In the genomic region with DNA sequence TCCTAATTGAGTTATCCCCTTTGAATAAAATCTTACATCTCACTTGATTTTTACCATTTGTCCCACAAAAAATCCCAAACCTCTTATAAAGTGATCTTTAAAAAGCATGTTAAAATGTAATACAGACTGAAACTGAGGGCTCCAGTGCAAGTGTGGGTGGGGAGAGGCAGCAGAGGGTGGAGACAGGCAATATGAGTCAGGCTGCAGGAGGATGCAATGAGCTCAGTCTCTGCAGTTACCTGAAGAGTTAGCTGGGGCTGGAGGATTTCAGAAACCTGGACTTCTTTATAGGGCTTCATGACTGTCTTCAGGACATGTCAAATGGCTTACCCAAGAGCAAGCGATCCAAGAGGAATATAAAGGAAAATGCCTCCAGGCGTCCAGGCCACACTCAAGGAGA, we compare ENCODE assay signal across 11 cellular contexts. TPM values are rescaled to one million over a fixed set of nuclear protein-coding genes. Genes with fewer than 3 reads are reported as not detected.
A peak's percentile ranks its signal among the peaks of the same experiment; 100 is the strongest.
DNase-seq lines count a peak whose midpoint lies in the region; ATAC-seq, FAIRE-seq and TF ChIP-seq lines count a peak whose summit lies in the region.
"Had no signal": no experiment of that assay in that cellular context is flagged by ENCODE, and none has a peak within 500 bp of the region (broad histone marks: within the 10 kb centered on the region; RNA-seq: fewer than 3 reads in every experiment).

No MANE protein-coding gene starts in this region.

- POLR2A ChIA-PET in CD8-positive, alpha-beta T cell (lab: Charles Lee): interaction anchor here (0.9 kb wide), 1 partner anchor 16 kb away, joined by 3 read pairs; no protein-coding TSS in a partner anchor
- POLR2A ChIA-PET in RWPE1 (lab: Yijun Ruan, JAX; ENCODE audit: low non-redundant PET): no interaction called here

- peak overlapping the region; percentile 70 for H3K27ac Mint-ChIP-seq in CD8-positive, alpha-beta T cell

- no peaks in the 10 kb centered on the region for H3K36me3 Mint-ChIP-seq in CD8-positive, alpha-beta T cell

- ATAC-seq in CD8-positive, alpha-beta T cell: peak; percentile 81
- ATAC-seq in GM21737 (IDR thresholded peaks at IDR 0.05; ENCODE audit: unreplicated experiment): no peak

- FAIRE-seq in GM19239 (lab: Jason Lieb, UNC): no peak
- FAIRE-seq: H1, islet of Langerhans had no signal

- DNase-seq in CD8-positive, alpha-beta T cell: peak in 3 of 7 experiments; percentile 12 to 36 (median 14)
- DNase-seq in RWPE1 (ENCODE audit: low spot score) (peak; percentile 25), renal cortical epithelial cell (ENCODE audit: low read depth) (peak; percentile 20), hepatic stellate cell (ENCODE audit: low spot score) (no peak), GM19239 (ENCODE audit: insufficient read length, low spot score) (no peak), SW 1271 (lab: John Stamatoyannopoulos, UW) (no peak)
- peak; percentile 16 for DNase-seq in activated gamma-delta T cell treated with anti-CD3 and anti-CD28 coated beads, Interleukin-2, amount 50 U/mL, for 16 hours (ENCODE audit: low read depth)
- DNase-seq: effector CD8-positive, alpha-beta T cell had no signal

- no peaks in the 10 kb centered on the region for H3K27me3 Mint-ChIP-seq in CD8-positive, alpha-beta T cell (ENCODE audit: low read depth)

- H3K4me1 ChIP-seq in CD8-positive, alpha-beta T cell (ENCODE audit: insufficient read depth, low read length): peaks cover 41% of the 10 kb centered on the region

- peak overlapping the region; percentile 50 for H3K4me3 Mint-ChIP-seq in CD8-positive, alpha-beta T cell

- H3K9me3 Mint-ChIP-seq in CD8-positive, alpha-beta T cell: no peaks in the 10 kb centered on the region

- no peaks in the 10 kb centered on the region for H3K9me3 ChIP-seq in CD8-positive, alpha-beta T cell (ENCODE audit: low read length)

- TF ChIP-seq CTCF in CD8-positive, alpha-beta T cell (IDR thresholded peaks at IDR 0.05): no peak
- TF ChIP-seq CTCF in RWPE1 (conservative IDR thresholded peaks at IDR 0.05; ENCODE audit: low read depth): no peak

- no peak overlapping the region for H3K27ac ChIP-seq in CD8-positive, alpha-beta T cell (ENCODE audit: low read depth, low read length)
- no peak overlapping the region for H3K27ac ChIP-seq in RWPE1

- intact Hi-C loops in CD8-positive, alpha-beta T cell (cut with DNase I, micrococcal nuclease): no loop called here

- H3K4me3 ChIP-seq in CD8-positive, alpha-beta T cell (ENCODE audit: low read depth, low read length): no peak overlapping the region

- H3K36me3 ChIP-seq in CD8-positive, alpha-beta T cell (ENCODE audit: insufficient read depth, low read length): no peaks in the 10 kb centered on the region

- CTCF ChIA-PET in CD8-positive, alpha-beta T cell (lab: Charles Lee): interaction anchor here (1.1 to 1.3 kb wide), 2 partner anchors 9 to 21 kb away, joined by 3 read pairs; no protein-coding TSS in a partner anchor
- CTCF ChIA-PET in RWPE1 (lab: Yijun Ruan, JAX): no interaction called here

- no peaks in the 10 kb centered on the region for H3K27me3 ChIP-seq in CD8-positive, alpha-beta T cell (ENCODE audit: insufficient read depth, low read length)

- H3K4me1 Mint-ChIP-seq in CD8-positive, alpha-beta T cell (ENCODE audit: low read depth): peaks cover 52% of the 10 kb centered on the region

RNA-seq across cellular contexts. Expression of a gene that starts 14.3 kb away (rescaled TPM):
- total RNA-seq in CD8-positive, alpha-beta T cell: 1 to 10 TPM; 3.3 to 3.9 TPM
- total RNA-seq in renal cortical epithelial cell: 0.65 TPM in 1 of 2 replicates, not detected in the other

Comparison
In these comparisons a context has a peak if more than half of its experiments do, and no peak if none do; other contexts are left out.
1. DNase-seq: peak in RWPE1 (single experiment), activated gamma-delta T cell treated with anti-CD3 and anti-CD28 coated beads, Interleukin-2, amount 50 U/mL, for 16 hours (single experiment) and renal cortical epithelial cell (single experiment); none in hepatic stellate cell (single experiment), GM19239 (single experiment) and SW 1271 (0 of 2).